ENCODE assay signal across 19 cellular contexts in the genomic region with DNA sequence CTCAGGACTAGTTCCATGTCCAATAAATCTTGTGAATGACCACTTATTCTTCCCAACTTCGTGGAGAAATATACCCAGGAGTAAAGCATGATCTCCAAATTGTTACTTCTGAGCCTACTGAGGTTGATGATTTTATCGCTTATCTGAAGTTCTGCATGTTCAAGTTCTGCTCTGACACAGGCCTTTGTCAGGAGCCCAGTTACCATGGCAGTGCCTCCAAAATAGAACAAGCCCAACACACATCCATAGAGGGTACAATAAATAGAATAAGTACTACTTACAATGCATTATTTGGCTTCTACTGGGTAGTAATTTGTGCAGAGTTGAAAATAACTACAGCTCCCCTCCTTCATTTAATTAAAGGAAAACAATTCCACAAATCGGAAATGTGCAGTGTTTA.
"Had no signal": no experiment of that assay in that cellular context is flagged by ENCODE, and none has a peak within 500 bp of the region (broad histone marks: within the 10 kb centered on the region; RNA-seq: fewer than 3 reads in every experiment).

No MANE protein-coding gene starts in this region.

- H3K36me3 ChIP-seq: cardiac muscle cell, thyroid gland had no signal

- H3K27me3 ChIP-seq: cardiac muscle cell, hepatocyte, thyroid gland had no signal

- H3K27me3 Mint-ChIP-seq: activated naive CD4-positive, alpha-beta T cell treated with anti-CD3 and anti-CD28 coated beads, Interleukin-2, amount 10 ng/mL, durations not matched to agents 7 days and 5 days; dendritic cell treated with granulocyte-macrophage colony-stimulating factor and Interleukin-4, amounts not matched to agents 40 ng/mL and 50 ng/mL, for 4 days; progenitor cell of endocrine pancreas had no signal

- DNase-seq: activated CD4-positive, alpha-beta memory T cell treated with anti-CD3 and anti-CD28 coated beads for 36 hours; activated CD4-positive, alpha-beta T cell treated with anti-CD3 and anti-CD28 coated beads for 4 hours; activated effector memory CD4-positive, alpha-beta T cell treated with anti-CD3 and anti-CD28 coated beads, Interleukin-2, amount 50 U/mL, for 16 hours; activated naive CD4-positive, alpha-beta T cell treated with anti-CD3 and anti-CD28 coated beads, Interleukin-2, amount 10 ng/mL, durations not matched to agents 7 days and 5 days; effector CD8-positive, alpha-beta T cell; glutamatergic neuron; immature natural killer cell; kidney glomerular epithelial cell; nephron progenitor cell; retina; stimulated activated CD4-positive, alpha-beta T cell treated with anti-CD3 and anti-CD28 coated beads, Interleukin-2, amount 100 ng/mL, for 48 hours; stimulated activated naive CD4-positive, alpha-beta T cell; T-helper 9 cell; thyroid gland had no signal

- H3K27ac ChIP-seq: cardiac muscle cell, hepatocyte, thyroid gland had no signal

- H3K27ac Mint-ChIP-seq: activated CD4-positive, alpha-beta memory T cell treated with anti-CD3 and anti-CD28 coated beads for 36 hours; activated naive CD4-positive, alpha-beta T cell treated with anti-CD3 and anti-CD28 coated beads, Interleukin-2, amount 10 ng/mL, durations not matched to agents 7 days and 5 days; dendritic cell treated with granulocyte-macrophage colony-stimulating factor and Interleukin-4, amounts not matched to agents 40 ng/mL and 50 ng/mL, for 4 days; immature natural killer cell; progenitor cell of endocrine pancreas; WTC11 had no signal

- H3K36me3 Mint-ChIP-seq: activated CD4-positive, alpha-beta memory T cell treated with anti-CD3 and anti-CD28 coated beads for 36 hours; activated naive CD4-positive, alpha-beta T cell treated with anti-CD3 and anti-CD28 coated beads, Interleukin-2, amount 10 ng/mL, durations not matched to agents 7 days and 5 days; immature natural killer cell; WTC11 had no signal

- H3K9me3 Mint-ChIP-seq: activated CD4-positive, alpha-beta memory T cell treated with anti-CD3 and anti-CD28 coated beads for 36 hours; activated naive CD4-positive, alpha-beta T cell treated with anti-CD3 and anti-CD28 coated beads, Interleukin-2, amount 10 ng/mL, durations not matched to agents 7 days and 5 days; dendritic cell treated with granulocyte-macrophage colony-stimulating factor and Interleukin-4, amounts not matched to agents 40 ng/mL and 50 ng/mL, for 4 days; immature natural killer cell; nephron progenitor cell; WTC11 had no signal

- H3K4me3 Mint-ChIP-seq: activated CD4-positive, alpha-beta memory T cell treated with anti-CD3 and anti-CD28 coated beads for 36 hours; activated naive CD4-positive, alpha-beta T cell treated with anti-CD3 and anti-CD28 coated beads, Interleukin-2, amount 10 ng/mL, durations not matched to agents 7 days and 5 days; dendritic cell treated with granulocyte-macrophage colony-stimulating factor and Interleukin-4, amounts not matched to agents 40 ng/mL and 50 ng/mL, for 4 days; immature natural killer cell; nephron progenitor cell; WTC11 had no signal

- H3K4me1 ChIP-seq: thyroid gland had no signal

- H3K9me3 ChIP-seq: thyroid gland had no signal

- H3K4me1 Mint-ChIP-seq: activated naive CD4-positive, alpha-beta T cell treated with anti-CD3 and anti-CD28 coated beads, Interleukin-2, amount 10 ng/mL, durations not matched to agents 7 days and 5 days; immature natural killer cell had no signal

- H3K4me3 ChIP-seq: cardiac muscle cell, hepatocyte, thyroid gland had no signal
